ENCODE assay signal across 7 cellular contexts in genomic region chr11:11620966-11621880, GRCh38. TPM values are rescaled to one million over a fixed set of nuclear protein-coding genes. Genes with fewer than 3 reads are reported as not detected.
A peak's percentile ranks its signal among the peaks of the same experiment; 100 is the strongest.
DNase-seq lines count a peak whose midpoint lies in the region; ATAC-seq and TF ChIP-seq lines count a peak whose summit lies in the region.

No MANE protein-coding gene starts in this region.

- H3K4me3 ChIP-seq in iPS-11a (ENCODE audit: low read depth, low read length): peak overlapping the region; percentile 58
- peak overlapping the region; percentile 74 for H3K4me3 ChIP-seq in skeletal muscle satellite cell (ENCODE audit: low read length)

- peak; percentile 45 for DNase-seq in GM10248 (ENCODE audit: extremely low spot score)
- peak; percentile 48 for DNase-seq in NCI-H1105 treated with DMSO at 0.1 percent for 48 hours (lab: John Stamatoyannopoulos, UW)
- DNase-seq in NK-92 treated with Interleukin-12 subunit alpha and Interleukin-12 subunit beta, amount 100 ng/mL, for 24 hours (lab: John Stamatoyannopoulos, UW): no peak

- H3K36me3 ChIP-seq in skeletal muscle satellite cell (ENCODE audit: insufficient read depth, low read length): no peaks in the 10 kb centered on the region

- peak overlapping the region; percentile 100 for H3K4me2 ChIP-seq in skeletal muscle satellite cell (ENCODE audit: low read length)

- CTCF ChIA-PET in GM10248 (lab: Yijun Ruan, JAX): interaction anchor here (1.0 to 3.0 kb wide), 12 partner anchors 9 to 585 kb away, joined by 3 to 14 read pairs (median 3); no protein-coding TSS in a partner anchor

- H3K9me3 ChIP-seq in skeletal muscle satellite cell (replicated peaks; ENCODE audit: low read length): no peaks in the 10 kb centered on the region

- TF ChIP-seq CTCF in GM10248 (IDR thresholded peaks at IDR 0.05; ENCODE audit: control extremely low read depth, extremely low read depth, low read depth, missing control alignments): peak; percentile 17

- H3K9ac ChIP-seq in skeletal muscle satellite cell (ENCODE audit: low read depth, low read length): peak overlapping the region; percentile 66

- peaks cover 21% of the 10 kb centered on the region for H3K4me1 ChIP-seq in skeletal muscle satellite cell (ENCODE audit: control insufficient read depth, insufficient read depth, low read length)

- ATAC-seq in GM21529 (IDR thresholded peaks at IDR 0.05; ENCODE audit: unreplicated experiment): peak; percentile 26

- POLR2A ChIA-PET in GM10248 (lab: Yijun Ruan, JAX): interaction anchor here (0.6 kb wide), 1 partner anchor 129 kb away, joined by 3 read pairs; no protein-coding TSS in a partner anchor

- H3K27me3 ChIP-seq in skeletal muscle satellite cell (ENCODE audit: control insufficient read depth, insufficient read depth, low read length): peaks cover 34% of the 10 kb centered on the region

- H3K27ac ChIP-seq in angular gyrus (ENCODE audit: low read depth, low read length): peak overlapping the region; percentile 17

RNA-seq across cellular contexts. Expression of gene GALNT18, which starts 0.6 kb away (rescaled TPM):
- 2.8 and 7.0 TPM in 2 replicates for total RNA-seq in skeletal muscle satellite cell (2012; rRNA removed)
